In the genomic region with DNA sequence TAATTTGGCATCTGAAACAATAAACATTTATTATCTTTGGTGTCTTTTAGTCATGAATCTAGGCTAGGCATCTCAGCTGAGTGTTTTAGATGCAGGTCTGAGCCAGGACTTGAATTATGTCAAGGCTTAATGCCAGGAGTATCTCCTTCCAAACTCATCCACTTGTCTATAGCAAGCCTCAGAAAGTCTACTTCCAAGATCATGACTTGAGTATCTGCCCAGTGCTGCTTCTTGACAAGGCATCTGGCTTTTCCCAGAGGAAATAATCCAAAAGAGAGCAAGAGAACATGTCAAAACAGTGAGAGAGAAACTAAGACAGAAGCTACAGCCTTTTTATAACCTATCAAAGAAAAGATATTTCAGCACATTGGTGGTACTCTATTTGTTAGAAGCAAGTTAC, we compare ENCODE assay signal across 16 cellular contexts.
"Had no signal": no experiment of that assay in that cellular context is flagged by ENCODE, and none has a peak within 500 bp of the region (broad histone marks: within the 10 kb centered on the region; RNA-seq: fewer than 3 reads in every experiment).

No MANE protein-coding gene starts in this region.

- H3K27me3 Mint-ChIP-seq: naive thymus-derived CD4-positive, alpha-beta T cell; progenitor cell of endocrine pancreas; type B pancreatic cell had no signal

- H3K4me1 Mint-ChIP-seq: naive thymus-derived CD4-positive, alpha-beta T cell; nephron progenitor cell had no signal

- H3K9me3 ChIP-seq: suprapubic skin, thyroid gland had no signal

- H3K9me3 Mint-ChIP-seq: nephron progenitor cell had no signal

- H3K4me3 Mint-ChIP-seq: naive thymus-derived CD4-positive, alpha-beta T cell; nephron progenitor cell; type B pancreatic cell had no signal

- H3K27ac ChIP-seq: heart left ventricle, suprapubic skin, thyroid gland had no signal

- H3K4me1 ChIP-seq: heart left ventricle, suprapubic skin, thyroid gland had no signal

- H3K27me3 ChIP-seq: heart left ventricle, suprapubic skin, thyroid gland had no signal

- H3K27ac Mint-ChIP-seq: naive thymus-derived CD4-positive, alpha-beta T cell; nephron progenitor cell; progenitor cell of endocrine pancreas; type B pancreatic cell had no signal

- H3K36me3 Mint-ChIP-seq: naive thymus-derived CD4-positive, alpha-beta T cell; type B pancreatic cell had no signal

- H3K36me3 ChIP-seq: heart left ventricle, suprapubic skin, thyroid gland had no signal

- H3K4me3 ChIP-seq: heart left ventricle, suprapubic skin, thyroid gland had no signal

- ATAC-seq: esophagus mucosa; heart left ventricle; naive thymus-derived CD4-positive, alpha-beta T cell; right cardiac atrium had no signal

- DNase-seq: cortex of kidney; effector memory CD4-positive, alpha-beta T cell; heart left ventricle; hippocampal formation; naive thymus-derived CD4-positive, alpha-beta T cell; nephron progenitor cell; right cardiac atrium; small intestine; stimulated activated CD4-positive, alpha-beta T cell treated with anti-CD3 and anti-CD28 coated beads, Interleukin-12 subunit alpha, Interleukin-12 subunit beta, amount 100 ng/mL, for 4 hours; stimulated activated CD4-positive, alpha-beta T cell treated with anti-CD3 and anti-CD28 coated beads, Interleukin-2, amount 100 ng/mL, for 48 hours; stimulated activated naive CD4-positive, alpha-beta T cell treated with Interleukin-2 at 50 U/mL for 16 hours; thyroid gland had no signal
